ENCODE assay signal across 9 cellular contexts in the genomic region with DNA sequence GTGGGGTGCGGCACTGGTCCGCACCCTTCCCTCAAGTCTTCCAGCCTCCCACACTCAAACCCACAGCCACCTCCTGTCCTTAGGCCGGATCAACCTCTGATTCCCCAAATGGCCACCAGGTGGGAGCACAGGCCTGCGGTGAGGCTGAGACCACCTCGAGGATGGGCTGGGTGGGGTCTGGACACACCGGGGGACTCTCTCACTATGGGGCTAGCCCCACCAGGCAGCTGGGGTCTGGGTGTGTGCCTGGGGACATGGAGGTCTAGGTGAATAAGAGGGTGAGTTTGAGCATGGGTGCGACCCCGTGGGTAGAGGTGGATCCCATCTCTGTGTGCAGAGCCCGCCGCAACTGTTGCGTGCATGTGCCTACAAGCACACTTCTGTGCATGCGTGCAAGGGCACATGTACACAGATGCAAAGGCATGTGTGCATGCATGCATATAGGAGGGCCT. TPM values are rescaled to one million over a fixed set of nuclear protein-coding genes. Genes with fewer than 3 reads are reported as not detected.
DNase-seq lines count a peak whose midpoint lies in the region; ATAC-seq and TF ChIP-seq lines count a peak whose summit lies in the region.
"Had no signal": no experiment of that assay in that cellular context is flagged by ENCODE, and none has a peak within 500 bp of the region (broad histone marks: within the 10 kb centered on the region; RNA-seq: fewer than 3 reads in every experiment).

No MANE protein-coding gene starts in this region.

- TF ChIP-seq CTCF in GM12864 (IDR thresholded peaks at IDR 0.05; ENCODE audit: low read depth, low read length, missing control alignments) = peak; percentile 72
- TF ChIP-seq CTCF in glutamatergic neuron (IDR thresholded peaks at IDR 0.05; ENCODE audit: partially characterized antibody, unreplicated experiment) = peak; percentile 90

- DNase-seq in ACHN (peak; percentile 8), GM12864 (ENCODE audit: low read depth) (no peak), SK-MEL-5 (ENCODE audit: low read depth, low spot score) (peak; percentile 40), glutamatergic neuron (peak; percentile 86), sciatic nerve (ENCODE audit: low spot score) (no peak), NOMO-1 treated with DMSO at 0.1 percent for 48 hours (lab: John Stamatoyannopoulos, UW; ENCODE audit: unreplicated experiment) (no peak), NK-92 (lab: John Stamatoyannopoulos, UW; ENCODE audit: unreplicated experiment) (no peak), OCI-M1 (lab: John Stamatoyannopoulos, UW) (no peak)

- intact Hi-C loops in sciatic nerve (cut with DNase I) = no loop called here

- peaks cover 4% of the 10 kb centered on the region for H3K27me3 Mint-ChIP-seq in glutamatergic neuron (ENCODE audit: unreplicated experiment)

- H3K4me1 Mint-ChIP-seq in glutamatergic neuron (ENCODE audit: low read depth, unreplicated experiment) = peaks cover 9% of the 10 kb centered on the region

- H3K9me3 Mint-ChIP-seq in glutamatergic neuron (ENCODE audit: unreplicated experiment) = peaks cover 2% of the 10 kb centered on the region

- no peak overlapping the region for H3K4me3 ChIP-seq in GM12864 (ENCODE audit: low read depth, low read length)
- H3K4me3 ChIP-seq: SJSA1 had no signal

- no peak for ATAC-seq in sciatic nerve

- no peaks in the 10 kb centered on the region for H3K36me3 Mint-ChIP-seq in glutamatergic neuron (ENCODE audit: unreplicated experiment)

- no peak overlapping the region for H3K27ac Mint-ChIP-seq in glutamatergic neuron (ENCODE audit: unreplicated experiment)

- H3K4me3 Mint-ChIP-seq in glutamatergic neuron (ENCODE audit: unreplicated experiment) = no peak overlapping the region

- in situ Hi-C loops in ACHN (cut with HindIII; ENCODE audit: low pct_ligation_motif_present, low pct_unique_long_range_greater_than_20kb, low sequenced_read_pairs) (no loop called here), SK-MEL-5 (cut with HindIII; ENCODE audit: low pct_unique_long_range_greater_than_20kb, low sequenced_read_pairs) (no loop called here)

RNA-seq across cellular contexts. Expression of gene MYO18B, which starts 32.6 kb away (rescaled TPM):
- not detected in 2 replicates for total RNA-seq in SK-MEL-5 (2014; rRNA removed; shearing (Covaris generic))
- polyA plus RNA-seq in SK-MEL-5 (2015; cell fraction: cytosol; rRNA removed) = not detected in 2 replicates
- polyA plus RNA-seq in SK-MEL-5 (2015; cell fraction: nucleus; rRNA removed) = not detected in 2 replicates
- total RNA-seq in glutamatergic neuron (ENCODE audit: unreplicated experiment) = 0.25 TPM
- not detected for total RNA-seq in sciatic nerve

Comparison
In these comparisons a context has a peak if more than half of its experiments do, and no peak if none do; other contexts are left out.
1. DNase-seq: peak in ACHN (single experiment), SK-MEL-5 (single experiment) and glutamatergic neuron (single experiment); none in GM12864 (single experiment), sciatic nerve (single experiment), NOMO-1 treated with DMSO at 0.1 percent for 48 hours (single experiment), NK-92 (single experiment) and OCI-M1 (single experiment).